1 cellular context compared by ENCODE assay signal in genomic region chr10:60964257-60965235, GRCh38.
TF ChIP-seq lines count a peak whose summit lies in the region.

No MANE protein-coding gene starts in this region.

TF ChIP-seq in K562, 482 proteins besides CTCF, POLR2A, EP300 and RAD21 (continued from another document and continues in another):
- TF ChIP-seq ZNF318 (IDR thresholded peaks at IDR 0.05; ENCODE audit: borderline replicate concordance in 1 of 2, low read depth in 1 of 2) (peak in 1 of 2 experiments; percentile 57; a peak in 1 of 4 replicates), SRSF3 (IDR thresholded peaks at IDR 0.05; ENCODE audit: insufficient read depth, low read length) (no peak), RUNX1 (IDR thresholded peaks at IDR 0.05; ENCODE audit: low read depth) (no peak), CREM (IDR thresholded peaks at IDR 0.05; ENCODE audit: low read depth) (0 out of 2 replicates have a peak, but pooled peaks have one; percentile 15), TBL1XR1 (IDR thresholded peaks at IDR 0.05; ENCODE audit: low read length in 2 of 2) (peak in 1 of 2 experiments; percentile 37; a peak in 1 of 4 replicates), FOXA1 (IDR thresholded peaks at IDR 0.05; ENCODE audit: borderline replicate concordance) (no peak), FOXJ2 (tag; IDR thresholded peaks at IDR 0.05) (no peak), ZMIZ1 (IDR thresholded peaks at IDR 0.05; ENCODE audit: low read depth in 2 of 2, low read length in 2 of 2) (0 out of 4 replicates have a peak, but pooled peaks of 1 of the 2 experiments have one; percentile 8), KLF16 (IDR thresholded peaks at IDR 0.05) (peak; percentile 56; the same call in 1 of the 2 replicates), BDP1 (IDR thresholded peaks at IDR 0.05; ENCODE audit: insufficient read depth, insufficient read length) (no peak), DPF2 (IDR thresholded peaks at IDR 0.05) (peak; percentile 79), ARNT (IDR thresholded peaks at IDR 0.05) (0 out of 4 replicates have a peak, but pooled peaks of 1 of the 2 experiments have one; percentile 42), ATF7 (IDR thresholded peaks at IDR 0.05) (peak; percentile 67), NR3C1 (CRISPR knock-in tag; IDR thresholded peaks at IDR 0.05) (no peak), MBD2 (IDR thresholded peaks at IDR 0.05; ENCODE audit: borderline replicate concordance, low read depth) (no peak), RB1 (IDR thresholded peaks at IDR 0.05; ENCODE audit: low read depth) (peak; percentile 77), ZNF592 (IDR thresholded peaks at IDR 0.05) (peak; percentile 29; the same call in 1 of the 2 replicates), CREB3L1 (IDR thresholded peaks at IDR 0.05; ENCODE audit: borderline replicate concordance, low read depth) (no peak), AFF1 (IDR thresholded peaks at IDR 0.05; ENCODE audit: low read depth in 1 of 2, partially characterized antibody in 2 of 2) (peak in 1 of 2 experiments; percentile 59), HDAC3 (IDR thresholded peaks at IDR 0.05; ENCODE audit: borderline replicate concordance, partially characterized antibody) (no peak), JUND (IDR thresholded peaks at IDR 0.05; ENCODE audit: borderline replicate concordance, low read depth, low read length) (peak; percentile 78), JUND (tag; IDR thresholded peaks at IDR 0.05; ENCODE audit: borderline replicate concordance, low read depth, low read length) (peak; percentile 80; the same call in 2 of the 3 replicates), CHAMP1 (IDR thresholded peaks at IDR 0.05) (peak; percentile 79; the same call in 1 of the 2 replicates), SNIP1 (IDR thresholded peaks at IDR 0.05; ENCODE audit: low read depth) (0 out of 2 replicates have a peak, but pooled peaks have one; percentile 29), SMC3 (conservative IDR thresholded peaks at IDR 0.05; ENCODE audit: insufficient read depth, low read depth, low read length) (peak; percentile 45), TEAD4 (IDR thresholded peaks at IDR 0.05; ENCODE audit: low read length) (no peak), TEAD4 (CRISPR knock-in tag; IDR thresholded peaks at IDR 0.05; ENCODE audit: borderline replicate concordance) (no peak), ILF3 (IDR thresholded peaks at IDR 0.05; ENCODE audit: borderline replicate concordance) (no peak)
